26 cellular contexts compared by ENCODE assay signal in genomic region chr5:126863402-126863801, GRCh38.
"Had no signal": no experiment of that assay in that cellular context is flagged by ENCODE, and none has a peak within 500 bp of the region (broad histone marks: within the 10 kb centered on the region; RNA-seq: fewer than 3 reads in every experiment).

No MANE protein-coding gene starts in this region.

- DNase-seq: activated CD4-positive, alpha-beta memory T cell treated with anti-CD3 and anti-CD28 coated beads for 36 hours; activated CD4-positive, alpha-beta T cell treated with anti-CD3 and anti-CD28 coated beads, Interleukin-2, amount 10 ng/mL, durations not matched to agents 24 days and 14 days; activated CD4-positive, CD25-positive, alpha-beta regulatory T cell; activated CD4-positive, CD25-positive, alpha-beta regulatory T cell treated with anti-CD3 and anti-CD28 coated beads, Interleukin-2, amount 50 U/mL, for 72 hours; activated CD8-positive, alpha-beta memory T cell treated with anti-CD3 and anti-CD28 coated beads, Interleukin-2, amount 10 ng/mL, durations not matched to agents 7 days and 5 days; activated CD8-positive, alpha-beta memory T cell treated with anti-CD3 and anti-CD28 coated beads, Interleukin-2, amount 50 U/mL, for 4 hours; activated CD8-positive, alpha-beta T cell treated with anti-CD3 and anti-CD28 coated beads, Interleukin-2, amount 10 ng/mL, durations not matched to agents 7 days and 5 days; activated effector memory CD4-positive, alpha-beta T cell treated with anti-CD3 and anti-CD28 coated beads, Interleukin-2, amount 50 U/mL, for 16 hours; activated naive CD4-positive, alpha-beta T cell; activated naive CD4-positive, alpha-beta T cell treated with anti-CD3 and anti-CD28 coated beads, Interleukin-2, amount 10 ng/mL, durations not matched to agents 7 days and 5 days; activated naive CD8-positive, alpha-beta T cell treated with anti-CD3 and anti-CD28 coated beads, Interleukin-2, amount 10 ng/mL, durations not matched to agents 7 days and 5 days; activated T-cell treated with anti-CD3 and anti-CD28 coated beads, Interleukin-2, amount 50 U/mL, for 1 hour; activated T-cell treated with anti-CD3 and anti-CD28 coated beads, Interleukin-2, amount 50 U/mL, for 48 hours; central memory CD4-positive, alpha-beta T cell; cerebellar nuclear complex; colonic mucosa; effector CD8-positive, alpha-beta T cell; foreskin keratinocyte; head of caudate nucleus; T-helper 1 cell; T-helper 17 cell had no signal

- H3K4me1 ChIP-seq: ascending aorta, breast epithelium, colonic mucosa, foreskin keratinocyte, gastroesophageal sphincter had no signal

- H3K4me3 ChIP-seq: ascending aorta, breast epithelium, cardiac muscle cell, colonic mucosa, gastroesophageal sphincter had no signal

- H3K27me3 ChIP-seq: ascending aorta, breast epithelium, cardiac muscle cell, colonic mucosa, foreskin keratinocyte had no signal

- H3K27ac ChIP-seq: ascending aorta, breast epithelium, cardiac muscle cell, colonic mucosa, foreskin keratinocyte, gastroesophageal sphincter had no signal

- ATAC-seq: activated CD8-positive, alpha-beta memory T cell treated with anti-CD3 and anti-CD28 coated beads, Interleukin-2, amount 10 ng/mL, durations not matched to agents 7 days and 5 days; activated CD8-positive, alpha-beta T cell treated with anti-CD3 and anti-CD28 coated beads, Interleukin-2, amount 10 ng/mL, durations not matched to agents 7 days and 5 days; esophagus mucosa; foreskin keratinocyte; gastroesophageal sphincter; T-helper 17 cell had no signal

- H3K9me3 ChIP-seq: ascending aorta, breast epithelium, colonic mucosa, gastroesophageal sphincter had no signal

- H3K36me3 ChIP-seq: ascending aorta, breast epithelium, cardiac muscle cell, colonic mucosa, gastroesophageal sphincter had no signal
